1 cellular context compared by ENCODE assay signal in genomic region chr22:49856766-49857618, GRCh38.
TF ChIP-seq lines count a peak whose summit lies in the region.

No MANE protein-coding gene starts in this region.

TF ChIP-seq in GM23338, 12 proteins besides CTCF, POLR2A, EP300 and RAD21 (continued from another document):
- TF ChIP-seq ZNF462 (CRISPR knock-in tag; IDR thresholded peaks at IDR 0.05) = no peak
